In the genomic region with DNA sequence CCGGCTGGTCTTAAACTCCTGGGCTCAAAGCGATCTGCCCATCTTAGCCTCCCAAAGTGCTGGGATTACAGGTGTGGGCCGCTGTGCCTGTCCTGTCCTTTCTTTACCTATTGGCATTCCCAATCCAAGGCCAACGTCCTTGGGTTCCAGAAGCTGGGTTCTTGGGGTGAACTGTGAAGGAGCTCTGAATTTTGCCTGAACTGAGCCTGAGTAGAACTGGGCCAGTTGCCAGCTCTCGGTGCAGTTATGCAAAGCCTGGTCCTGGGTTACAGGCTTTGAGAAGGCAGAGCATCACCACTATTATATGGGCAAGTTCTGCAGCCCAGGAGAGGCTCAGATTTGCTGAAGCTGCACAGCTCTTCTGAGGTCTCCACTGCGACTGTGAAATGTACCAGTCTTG, we compare ENCODE assay signal across 26 cellular contexts. TPM values are rescaled to one million over a fixed set of nuclear protein-coding genes. Genes with fewer than 3 reads are reported as not detected.
"Had no signal": no experiment of that assay in that cellular context is flagged by ENCODE, and none has a peak within 500 bp of the region (broad histone marks: within the 10 kb centered on the region; RNA-seq: fewer than 3 reads in every experiment).

No MANE protein-coding gene starts in this region.

- H3K9me3 ChIP-seq: breast epithelium, esophagus muscularis mucosa, gastroesophageal sphincter, heart left ventricle, mucosa of descending colon, right lobe of liver, SK-N-SH, thoracic aorta had no signal

- DNase-seq: activated B cell treated with CpG ODN at 0.5 μM for 24 hours; activated CD4-positive, alpha-beta T cell treated with anti-CD3 and anti-CD28 coated beads for 48 hours; activated CD8-positive, alpha-beta T cell treated with anti-CD3 and anti-CD28 coated beads for 36 hours; activated gamma-delta T cell; activated T-cell treated with anti-CD3 and anti-CD28 coated beads, Interleukin-2, amount 50 U/mL, for 4 hours; cerebellar nuclear complex; effector CD8-positive, alpha-beta T cell; heart left ventricle; kidney glomerular epithelial cell; mesenchymal stem cell; mucosa of descending colon; naive B cell; right lobe of liver; SK-N-SH; stimulated activated CD4-positive, alpha-beta T cell treated with anti-CD3 and anti-CD28 coated beads, Interleukin-4, amount 100 ng/mL, for 24 hours; stimulated activated naive B cell treated with anti-CD40 and anti-IgM and Interleukin-4, amounts not matched to agents 10 μg/mL and 1 μg/mL and 100 μg/mL, for 72 hours had no signal

- H3K9me3 Mint-ChIP-seq: activated B cell treated with CpG ODN at 0.5 μM for 24 hours; activated CD8-positive, alpha-beta T cell treated with anti-CD3 and anti-CD28 coated beads for 36 hours; activated T-cell treated with anti-CD3 and anti-CD28 coated beads, Interleukin-2, amount 50 U/mL, for 4 hours; dendritic cell treated with granulocyte-macrophage colony-stimulating factor and Interleukin-4, amounts not matched to agents 40 ng/mL and 50 ng/mL, for 4 days; naive B cell; stimulated activated naive B cell treated with anti-CD40 and anti-IgM and Interleukin-4, amounts not matched to agents 10 μg/mL and 1 μg/mL and 100 μg/mL, for 72 hours had no signal

- H3K4me1 ChIP-seq: breast epithelium, parathyroid adenoma, right lobe of liver had no signal

- FAIRE-seq: astrocyte, endothelial cell of umbilical vein had no signal

- H3K27me3 Mint-ChIP-seq: activated B cell treated with CpG ODN at 0.5 μM for 24 hours; activated CD8-positive, alpha-beta T cell treated with anti-CD3 and anti-CD28 coated beads for 36 hours; dendritic cell treated with granulocyte-macrophage colony-stimulating factor and Interleukin-4, amounts not matched to agents 40 ng/mL and 50 ng/mL, for 4 days; naive B cell; stimulated activated naive B cell treated with anti-CD40 and anti-IgM and Interleukin-4, amounts not matched to agents 10 μg/mL and 1 μg/mL and 100 μg/mL, for 72 hours had no signal

- H3K4me3 ChIP-seq: breast epithelium, esophagus muscularis mucosa, gastroesophageal sphincter, heart left ventricle, mucosa of descending colon, right lobe of liver, smooth muscle cell, thoracic aorta had no signal

- H3K27ac Mint-ChIP-seq: activated B cell treated with CpG ODN at 0.5 μM for 24 hours; dendritic cell treated with granulocyte-macrophage colony-stimulating factor and Interleukin-4, amounts not matched to agents 40 ng/mL and 50 ng/mL, for 4 days; stimulated activated naive B cell treated with anti-CD40 and anti-IgM and Interleukin-4, amounts not matched to agents 10 μg/mL and 1 μg/mL and 100 μg/mL, for 72 hours had no signal

- H3K4me2 ChIP-seq: SK-N-SH, smooth muscle cell had no signal

- H2AFZ ChIP-seq: parathyroid adenoma had no signal

- H3K27me3 ChIP-seq: breast epithelium, esophagus muscularis mucosa, gastroesophageal sphincter, heart left ventricle, right lobe of liver had no signal

- H3K4me3 Mint-ChIP-seq: activated B cell treated with CpG ODN at 0.5 μM for 24 hours; activated CD8-positive, alpha-beta T cell treated with anti-CD3 and anti-CD28 coated beads for 36 hours; activated T-cell treated with anti-CD3 and anti-CD28 coated beads, Interleukin-2, amount 50 U/mL, for 4 hours; dendritic cell treated with granulocyte-macrophage colony-stimulating factor and Interleukin-4, amounts not matched to agents 40 ng/mL and 50 ng/mL, for 4 days; stimulated activated naive B cell treated with anti-CD40 and anti-IgM and Interleukin-4, amounts not matched to agents 10 μg/mL and 1 μg/mL and 100 μg/mL, for 72 hours had no signal

- H3K27ac ChIP-seq: breast epithelium, esophagus muscularis mucosa, gastroesophageal sphincter, heart left ventricle, parathyroid adenoma, right lobe of liver, thoracic aorta had no signal

- ATAC-seq: activated CD8-positive, alpha-beta T cell treated with anti-CD3 and anti-CD28 coated beads for 36 hours; activated T-cell treated with anti-CD3 and anti-CD28 coated beads, Interleukin-2, amount 50 U/mL, for 4 hours; gastroesophageal sphincter; heart left ventricle; mucosa of descending colon; right lobe of liver; stimulated activated naive B cell treated with anti-CD40 and anti-IgM and Interleukin-4, amounts not matched to agents 10 μg/mL and 1 μg/mL and 100 μg/mL, for 72 hours had no signal

RNA-seq across cellular contexts. Expression of gene SH2D4B, which starts 24.6 kb away (rescaled TPM):
- total RNA-seq: activated B cell treated with CpG ODN at 0.5 μM for 24 hours, endothelial cell of umbilical vein, gastroesophageal sphincter, mucosa of descending colon, right lobe of liver, ureter had no signal
- polyA plus RNA-seq: endothelial cell of umbilical vein, heart left ventricle, SK-N-SH, smooth muscle cell had no signal
